In the genomic region with DNA sequence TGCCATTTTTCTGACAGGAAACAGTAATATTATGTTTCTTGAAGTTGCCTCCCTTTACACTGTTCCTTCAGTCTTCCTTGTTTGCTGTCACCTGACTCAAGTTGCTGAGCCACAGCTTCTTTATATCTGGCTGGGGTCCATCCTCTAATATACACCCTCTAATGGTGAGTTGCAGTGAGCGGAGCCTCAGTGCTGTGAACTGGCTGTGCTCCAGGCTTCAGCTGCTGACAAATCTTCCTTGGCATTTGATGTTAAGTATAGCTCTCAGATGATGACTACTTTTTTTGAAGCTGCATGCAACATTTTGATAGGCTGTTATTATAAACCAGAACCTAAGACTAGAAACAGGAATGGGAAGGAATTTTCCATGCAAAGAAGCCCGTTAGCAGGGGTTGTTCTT, we compare ENCODE assay signal across 14 cellular contexts.
DNase-seq lines count a peak whose midpoint lies in the region; ATAC-seq lines count a peak whose summit lies in the region.
"Had no signal": no experiment of that assay in that cellular context is flagged by ENCODE, and none has a peak within 500 bp of the region (broad histone marks: within the 10 kb centered on the region; RNA-seq: fewer than 3 reads in every experiment).

No MANE protein-coding gene starts in this region.

- H4K8ac ChIP-seq in mesendoderm (ENCODE audit: low read depth, low read length), result no peak overlapping the region

- no CpG with 5 or more reads among the region's 2 CpGs for WGBS in mesendoderm (ENCODE audit: extremely low coverage, insufficient coverage, low lambda C conversion rate)

- H3K56ac ChIP-seq in mesendoderm (ENCODE audit: low read length), result no peak overlapping the region

- no peaks in the 10 kb centered on the region for H3K4me1 ChIP-seq in mesendoderm (ENCODE audit: control insufficient read depth, low read depth, low read length)

- ATAC-seq in GM18870 (IDR thresholded peaks at IDR 0.05; ENCODE audit: unreplicated experiment) (no peak), GM19035 (IDR thresholded peaks at IDR 0.05; ENCODE audit: unreplicated experiment) (no peak)
- ATAC-seq: natural killer cell treated with Interleukin-12 subunit alpha and Interleukin-12 subunit beta and Interleukin-15 and Interleukin-18, amount 100 ng/mL, for 72 hours had no signal

- H3K79me1 ChIP-seq in mesendoderm (ENCODE audit: low read length), result no peaks in the 10 kb centered on the region

- H3K79me2 ChIP-seq in mesendoderm (ENCODE audit: control insufficient read depth, insufficient read depth, low read length), result no peaks in the 10 kb centered on the region

- no peak overlapping the region for H3K4ac ChIP-seq in mesendoderm (ENCODE audit: low read depth, low read length)

- H3K27me3 ChIP-seq in mesendoderm (ENCODE audit: insufficient read depth, low read length, poor library complexity), result no peaks in the 10 kb centered on the region
- H3K27me3 ChIP-seq: BLaER1 treated with 17β-estradiol and CSF1 and Interleukin-3, amounts not matched to agents 10 nM and 100 nM had no signal

- no peak overlapping the region for H3K27ac ChIP-seq in mesendoderm (ENCODE audit: low read depth, low read length)
- H3K27ac ChIP-seq: BLaER1 treated with 17β-estradiol and CSF1 and Interleukin-3, amounts not matched to agents 10 nM and 100 nM had no signal

- no peak overlapping the region for H2BK5ac ChIP-seq in mesendoderm (ENCODE audit: low read length)

- DNase-seq in EL (peak; percentile 34), NCI-H2227 (lab: John Stamatoyannopoulos, UW; ENCODE audit: unreplicated experiment) (peak; percentile 84), cerebellar cortex (ENCODE audit: low spot score) (peak; percentile 7), mesendoderm (no peak), mesenteric fat pad (ENCODE audit: low spot score) (no peak), NOMO-1 treated with dmso at 0.1 percent for 144 hours (lab: John Stamatoyannopoulos, UW; ENCODE audit: unreplicated experiment) (no peak)
- DNase-seq: activated CD4-positive, CD25-positive, alpha-beta regulatory T cell treated with anti-CD3 and anti-CD28 coated beads, Interleukin-2, amount 50 U/mL, for 72 hours; activated effector memory CD4-positive, alpha-beta T cell treated with anti-CD3 and anti-CD28 coated beads, Interleukin-2, amount 50 U/mL, for 16 hours; effector CD4-positive, alpha-beta T cell; stimulated activated CD4-positive, alpha-beta T cell treated with anti-CD3 and anti-CD28 coated beads, Interleukin-2, amount 100 ng/mL, for 24 hours had no signal

- H3K4me3 ChIP-seq in mesendoderm (ENCODE audit: low read length), result no peak overlapping the region
- H3K4me3 ChIP-seq: BLaER1 treated with 17β-estradiol and CSF1 and Interleukin-3, amounts not matched to agents 10 nM and 100 nM had no signal

- no peak overlapping the region for H3K18ac ChIP-seq in mesendoderm (ENCODE audit: low read length)

- no peak overlapping the region for H3K9ac ChIP-seq in mesendoderm (ENCODE audit: low read length)
- H3K9ac ChIP-seq: BLaER1 treated with 17β-estradiol and CSF1 and Interleukin-3, amounts not matched to agents 10 nM and 100 nM had no signal

- H2BK15ac ChIP-seq in mesendoderm (replicated peaks; ENCODE audit: low read depth), result peak overlapping the region; percentile 19

- no peaks in the 10 kb centered on the region for H3K36me3 ChIP-seq in mesendoderm (ENCODE audit: control insufficient read depth, insufficient read depth, low read length)
- H3K36me3 ChIP-seq: BLaER1 treated with 17β-estradiol and CSF1 and Interleukin-3, amounts not matched to agents 10 nM and 100 nM had no signal

- H4K5ac ChIP-seq in mesendoderm (ENCODE audit: low read length), result no peak overlapping the region

- H2AK5ac ChIP-seq in mesendoderm (ENCODE audit: low read length), result no peak overlapping the region

- no peak overlapping the region for H3K4me2 ChIP-seq in mesendoderm (ENCODE audit: low read length)
- H3K4me2 ChIP-seq: BLaER1 treated with 17β-estradiol and CSF1 and Interleukin-3, amounts not matched to agents 10 nM and 100 nM had no signal

- H3K23ac ChIP-seq in mesendoderm (ENCODE audit: low read length), result no peak overlapping the region

- no peak overlapping the region for H2BK120ac ChIP-seq in mesendoderm (ENCODE audit: low read depth, low read length)

Comparison
In these comparisons a context has a peak if more than half of its experiments do, and no peak if none do; other contexts are left out.
1. DNase-seq: peak in EL (single experiment), NCI-H2227 (single experiment) and cerebellar cortex (single experiment); none in mesendoderm (single experiment), mesenteric fat pad (single experiment) and NOMO-1 treated with dmso at 0.1 percent for 144 hours (single experiment).